In the genomic region with DNA sequence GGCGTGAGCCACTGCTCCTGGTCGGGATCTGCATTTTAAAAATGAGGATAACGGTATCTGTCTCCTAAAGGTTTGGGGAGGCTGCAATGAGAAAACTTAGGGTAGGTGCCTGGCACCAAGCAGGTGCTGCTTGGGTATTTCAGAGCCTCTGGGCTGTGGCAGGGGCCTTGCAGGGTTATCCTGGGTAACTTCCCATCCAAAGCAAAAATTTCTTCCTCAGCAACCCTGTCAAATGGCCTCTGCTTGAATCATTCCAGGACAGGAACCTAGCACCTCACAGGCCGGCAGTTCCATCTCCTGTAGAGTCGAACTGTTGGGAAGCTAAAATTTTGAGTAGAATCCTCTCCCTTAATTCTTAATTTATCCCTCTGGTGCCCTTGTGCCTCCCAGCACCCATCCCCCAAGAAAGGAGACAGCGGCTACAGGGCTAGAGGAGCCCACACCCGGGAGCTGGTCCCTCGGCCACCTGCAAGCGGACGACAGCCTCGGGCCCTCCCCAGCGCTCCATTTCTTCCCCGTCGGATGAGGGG, we compare ENCODE assay signal across 1 cellular context.
TF ChIP-seq lines count a peak whose summit lies in the region.

No MANE protein-coding gene starts in this region.

TF ChIP-seq in SK-N-SH, 30 proteins besides CTCF, POLR2A, EP300 and RAD21 (continued from another document):
- TF ChIP-seq POLR2AphosphoS5 (IDR thresholded peaks at IDR 0.05; ENCODE audit: low read depth, low read length) (no peak), RFX5 (IDR thresholded peaks at IDR 0.05; ENCODE audit: low read length) (no peak), GABPA (IDR thresholded peaks at IDR 0.05; ENCODE audit: low read depth) (no peak)
- TF ChIP-seq, protein P1, sequence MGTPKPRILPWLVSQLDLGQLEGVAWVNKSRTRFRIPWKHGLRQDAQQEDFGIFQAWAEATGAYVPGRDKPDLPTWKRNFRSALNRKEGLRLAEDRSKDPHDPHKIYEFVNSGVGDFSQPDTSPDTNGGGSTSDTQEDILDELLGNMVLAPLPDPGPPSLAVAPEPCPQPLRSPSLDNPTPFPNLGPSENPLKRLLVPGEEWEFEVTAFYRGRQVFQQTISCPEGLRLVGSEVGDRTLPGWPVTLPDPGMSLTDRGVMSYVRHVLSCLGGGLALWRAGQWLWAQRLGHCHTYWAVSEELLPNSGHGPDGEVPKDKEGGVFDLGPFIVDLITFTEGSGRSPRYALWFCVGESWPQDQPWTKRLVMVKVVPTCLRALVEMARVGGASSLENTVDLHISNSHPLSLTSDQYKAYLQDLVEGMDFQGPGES (IDR thresholded peaks at IDR 0.05; ENCODE audit: low read depth, low read length) = no peak
